ENCODE assay signal across 17 cellular contexts in genomic region chr1:12643079-12643478, GRCh38. TPM values are rescaled to one million over a fixed set of nuclear protein-coding genes. Genes with fewer than 3 reads are reported as not detected.
DNase-seq lines count a peak whose midpoint lies in the region; ATAC-seq and TF ChIP-seq lines count a peak whose summit lies in the region.
"Had no signal": no experiment of that assay in that cellular context is flagged by ENCODE, and none has a peak within 500 bp of the region (broad histone marks: within the 10 kb centered on the region; RNA-seq: fewer than 3 reads in every experiment).

No MANE protein-coding gene starts in this region.

- H3K4me3 ChIP-seq in NB4 (ENCODE audit: low read depth, low read length) (no peak overlapping the region), choroid plexus epithelial cell (ENCODE audit: low read depth, low read length) (no peak overlapping the region)
- H3K4me3 ChIP-seq: BLaER1 had no signal

- no peak for TF ChIP-seq POLR2A in NB4 (IDR thresholded peaks at IDR 0.05; ENCODE audit: extremely low read depth, insufficient read length)

- no peak for ATAC-seq in HG03442 (IDR thresholded peaks at IDR 0.05; ENCODE audit: unreplicated experiment)

- intact Hi-C loops in cardiac septum (cut with DNase I) = no loop called here

- peak; percentile 14 for DNase-seq in SKM-1 treated with dmso at 0.1 percent for 144 hours (lab: John Stamatoyannopoulos, UW; ENCODE audit: unreplicated experiment)
- DNase-seq in SKM-1 (lab: John Stamatoyannopoulos, UW; ENCODE audit: unreplicated experiment) = no peak
- peak; percentile 51 for DNase-seq in NB4 (ENCODE audit: low read depth)
- DNase-seq in choroid plexus epithelial cell (ENCODE audit: low read depth) = no peak
- peak; percentile 20 for DNase-seq in retina
- no peak for DNase-seq in cardiac septum (ENCODE audit: low spot score)
- no peak for DNase-seq in EL
- DNase-seq: 8988T; CD4-positive, alpha-beta memory T cell; DMS153; DMS79; GF-D8; H9 had no signal

- TF ChIP-seq CTCF in NB4 (IDR thresholded peaks at IDR 0.05; ENCODE audit: low read depth, low read length) = peak; percentile 13
- peak; percentile 21 for TF ChIP-seq CTCF in choroid plexus epithelial cell (conservative IDR thresholded peaks at IDR 0.05; ENCODE audit: low read depth, low read length)

RNA-seq across cellular contexts. Expression of gene AADACL4, which starts 0.8 kb away (rescaled TPM):
- not detected for total RNA-seq in cardiac septum
- total RNA-seq: CD4-positive, alpha-beta memory T cell; Daoy; H1; H9 had no signal

RNA-seq across cellular contexts. Expression of gene DHRS3, which starts 25.1 kb away (rescaled TPM):
- 41.8 TPM for total RNA-seq in cardiac septum

Comparison
In these comparisons a context has a peak if more than half of its experiments do, and no peak if none do; other contexts are left out.
1. DNase-seq: peak in SKM-1 treated with dmso at 0.1 percent for 144 hours (single experiment), NB4 (single experiment) and retina (single experiment); none in SKM-1 (single experiment), choroid plexus epithelial cell (single experiment), cardiac septum (single experiment) and EL (single experiment).